In genomic region chr7:8204674-8205377, GRCh38 we compare ENCODE assay signal across 13 cellular contexts.
"Had no signal": no experiment of that assay in that cellular context is flagged by ENCODE, and none has a peak within 500 bp of the region (broad histone marks: within the 10 kb centered on the region; RNA-seq: fewer than 3 reads in every experiment).

No MANE protein-coding gene starts in this region.

- H3K27ac ChIP-seq: prostate gland, spleen, upper lobe of left lung had no signal

- DNase-seq: activated T-cell treated with anti-CD3 and anti-CD28 coated beads, Interleukin-2, amount 50 U/mL, for 1 hour; amygdala; erythroblast; mammary epithelial cell; natural killer cell; spleen; stimulated activated CD4-positive, alpha-beta T cell treated with anti-CD3 and anti-CD28 coated beads, Interleukin-2, amount 100 ng/mL, for 24 hours; stimulated activated naive B cell treated with anti-CD40 and anti-IgM and Interleukin-4, amounts not matched to agents 10 μg/mL and 1 μg/mL and 100 μg/mL, for 72 hours; substantia nigra; T-cell; upper lobe of left lung had no signal

- H3K36me3 ChIP-seq: prostate gland, spleen, upper lobe of left lung had no signal

- H3K4me1 ChIP-seq: prostate gland had no signal

- H3K4me3 ChIP-seq: prostate gland, spleen, upper lobe of left lung had no signal

- H3K9me3 ChIP-seq: prostate gland, spleen, upper lobe of left lung had no signal

- ATAC-seq: natural killer cell; stimulated activated naive B cell treated with anti-CD40 and anti-IgM and Interleukin-4, amounts not matched to agents 10 μg/mL and 1 μg/mL and 100 μg/mL, for 72 hours; T-cell had no signal

- FAIRE-seq: TTC549 had no signal

- H3K27me3 ChIP-seq: spleen, upper lobe of left lung had no signal
